8 cellular contexts compared by ENCODE assay signal in the genomic region with DNA sequence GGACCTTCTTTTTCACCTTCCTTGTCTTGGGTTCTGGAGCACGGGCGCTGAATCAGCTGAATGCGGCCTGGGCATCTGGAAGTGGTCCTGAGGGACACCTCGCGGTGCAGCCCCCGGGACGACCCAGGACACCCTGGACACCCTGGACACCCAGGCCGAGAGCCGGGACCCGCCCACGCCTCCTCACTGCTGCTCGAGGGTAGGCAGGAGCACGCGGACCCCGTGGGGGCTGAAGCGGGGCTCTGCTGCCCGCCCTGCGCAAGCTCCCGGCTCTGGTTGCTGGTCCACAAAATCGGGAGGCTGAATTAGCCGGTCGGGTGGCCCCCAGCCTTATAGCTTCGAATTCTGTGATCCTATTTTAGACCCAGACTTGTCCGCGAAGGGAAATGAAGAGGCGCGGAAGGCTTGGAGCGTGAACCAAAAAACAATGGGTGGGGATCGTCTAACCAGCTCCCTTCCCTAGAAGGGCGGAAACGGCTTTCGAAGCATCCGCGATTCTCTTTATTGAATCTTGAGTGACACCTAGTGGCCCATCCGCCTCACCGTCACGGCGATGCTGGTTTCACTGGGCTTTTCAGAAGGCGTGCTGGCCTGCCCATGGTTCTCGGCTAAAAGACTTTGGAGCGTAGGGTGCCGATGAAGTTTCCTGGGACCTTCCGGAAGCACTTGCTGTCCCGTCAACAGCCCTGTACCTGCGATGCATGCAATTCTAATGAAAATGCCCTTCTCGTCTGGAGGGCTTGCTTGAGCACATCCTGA.
A peak's percentile ranks its signal among the peaks of the same experiment; 100 is the strongest.
DNase-seq lines count a peak whose midpoint lies in the region; ATAC-seq and TF ChIP-seq lines count a peak whose summit lies in the region.

No MANE protein-coding gene starts in this region.

- TF ChIP-seq POLR2A in GM18505 (IDR thresholded peaks at IDR 0.05; ENCODE audit: borderline replicate concordance, extremely low read depth, insufficient read depth, insufficient read length) = no peak

- DNase-seq in NCI-H1930 (lab: John Stamatoyannopoulos, UW) = peak; percentile 77 to 82
- peak; percentile 70 for DNase-seq in T1000 (lab: John Stamatoyannopoulos, UW)
- DNase-seq in astrocyte of the hippocampus (ENCODE audit: low read depth, low spot score) = peak; percentile 93
- peak; percentile 14 to 83 (median 57) for DNase-seq in hypothalamus (lab: John Stamatoyannopoulos, UW)
- DNase-seq in retinal pigment epithelial cell (ENCODE audit: low read depth) = peak; percentile 18
- no peak for DNase-seq in GOT3 (lab: John Stamatoyannopoulos, UW)

- TF ChIP-seq CTCF in retinal pigment epithelial cell (conservative IDR thresholded peaks at IDR 0.05; ENCODE audit: low read depth, low read length) = peak; percentile 80

- H3K4me3 ChIP-seq in retinal pigment epithelial cell (ENCODE audit: low read length) = peak overlapping the region; percentile 60

- ATAC-seq in GM18505 (IDR thresholded peaks at IDR 0.05; ENCODE audit: unreplicated experiment) (peak; percentile 79), HG03025 (IDR thresholded peaks at IDR 0.05; ENCODE audit: low FRiP score, unreplicated experiment) (peak; percentile 71)
